23 cellular contexts compared by ENCODE assay signal in the genomic region with DNA sequence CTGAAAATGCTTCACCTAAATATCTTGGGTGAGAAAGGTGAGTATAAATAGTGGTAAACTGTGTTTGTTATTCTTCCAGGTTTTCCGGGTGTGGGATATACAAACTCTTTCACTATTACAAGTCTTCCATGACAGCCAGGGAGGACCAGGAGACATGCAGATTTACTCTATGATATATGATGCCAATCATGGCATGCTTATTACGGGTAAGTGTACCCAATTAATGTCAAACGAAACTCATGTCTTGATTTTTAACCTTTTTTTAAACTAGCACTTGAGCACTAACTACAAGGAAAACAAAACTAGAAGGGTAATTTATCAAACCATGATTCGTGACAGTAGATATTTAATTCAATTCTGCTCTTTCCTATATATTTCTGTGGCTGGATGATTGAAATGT.
"Had no signal": no experiment of that assay in that cellular context is flagged by ENCODE, and none has a peak within 500 bp of the region (broad histone marks: within the 10 kb centered on the region; RNA-seq: fewer than 3 reads in every experiment).

No MANE protein-coding gene starts in this region.

- H3K27ac ChIP-seq: coronary artery, dorsolateral prefrontal cortex, esophagus muscularis mucosa, foreskin keratinocyte, gastroesophageal sphincter, heart left ventricle, hepatocyte, left lung, lower lobe of right lung had no signal

- H3K4me1 Mint-ChIP-seq: immature natural killer cell, mesothelial cell of epicardium, naive B cell had no signal

- H3K9me3 ChIP-seq: esophagus muscularis mucosa, gastroesophageal sphincter, heart left ventricle, left lung, lower lobe of right lung, mucosa of descending colon had no signal

- ATAC-seq: foreskin keratinocyte, gastroesophageal sphincter, heart left ventricle, left colon, left lung, left ventricle myocardium superior, lower lobe of right lung, mucosa of descending colon had no signal

- H3K27me3 ChIP-seq: dorsolateral prefrontal cortex, foreskin keratinocyte, left lung had no signal

- H3K27ac Mint-ChIP-seq: immature natural killer cell, mesothelial cell of epicardium, naive B cell had no signal

- H3K9me3 Mint-ChIP-seq: mesothelial cell of epicardium, naive B cell had no signal

- H3K4me3 Mint-ChIP-seq: immature natural killer cell, mesothelial cell of epicardium, naive B cell had no signal

- H3K36me3 ChIP-seq: esophagus muscularis mucosa, gastroesophageal sphincter, heart left ventricle, left lung, lower lobe of right lung had no signal

- H3K4me1 ChIP-seq: esophagus muscularis mucosa, foreskin keratinocyte, gastroesophageal sphincter, heart left ventricle, left lung, lower lobe of right lung had no signal

- H3K36me3 Mint-ChIP-seq: immature natural killer cell, mesothelial cell of epicardium, naive B cell had no signal

- DNase-seq: dermis blood vessel endothelial cell; dorsolateral prefrontal cortex; effector CD4-positive, alpha-beta T cell; effector memory CD4-positive, alpha-beta T cell; foreskin keratinocyte; heart left ventricle; hypothalamus; immature natural killer cell; islet precursor cell; kidney; kidney glomerular epithelial cell; left colon; left lung; left ventricle myocardium superior; lower lobe of right lung; mesenchymal stem cell; mucosa of descending colon; naive B cell had no signal

- H3K4me3 ChIP-seq: coronary artery, dorsolateral prefrontal cortex, esophagus muscularis mucosa, gastroesophageal sphincter, heart left ventricle, hepatocyte, left lung, lower lobe of right lung, mucosa of descending colon had no signal
